Comparison of ENCODE assay signal across 9 cellular contexts in the genomic region with DNA sequence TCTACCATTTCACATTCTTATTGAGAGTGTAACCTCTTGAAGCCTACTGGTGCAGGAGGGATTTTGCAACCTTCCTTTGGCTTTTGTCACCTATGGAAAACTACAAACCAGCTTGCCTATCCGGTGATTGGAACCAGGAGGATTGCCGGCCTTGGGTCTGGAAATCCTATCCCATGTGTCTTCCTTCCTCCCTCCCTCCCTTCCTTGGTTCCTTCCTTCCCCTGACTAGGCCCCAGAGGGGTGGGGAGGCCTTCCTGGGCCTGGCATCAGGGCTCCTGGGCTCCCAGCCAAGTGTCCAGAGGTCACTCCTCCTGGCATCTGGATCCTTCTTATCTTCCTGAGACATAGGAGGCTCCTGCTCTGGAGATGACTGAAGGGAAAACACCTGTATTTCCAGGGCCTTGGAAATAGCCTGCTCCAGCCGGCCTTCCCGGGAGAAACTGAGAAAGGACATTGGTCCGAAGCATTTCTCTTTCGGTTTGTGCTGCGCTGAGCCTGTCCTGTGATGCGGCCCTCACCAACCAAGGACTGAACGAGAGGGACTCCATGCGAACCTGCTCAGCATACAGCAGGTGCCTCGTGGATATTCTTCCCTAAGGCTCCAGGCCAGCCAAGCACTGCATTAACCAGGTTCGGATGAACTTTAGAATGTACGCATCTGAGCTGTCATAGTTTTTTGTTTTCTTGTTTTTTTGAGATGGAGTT. TPM values are rescaled to one million over a fixed set of nuclear protein-coding genes. Genes with fewer than 3 reads are reported as not detected.
DNase-seq lines count a peak whose midpoint lies in the region; ATAC-seq and TF ChIP-seq lines count a peak whose summit lies in the region.
"Had no signal": no experiment of that assay in that cellular context is flagged by ENCODE, and none has a peak within 500 bp of the region (broad histone marks: within the 10 kb centered on the region; RNA-seq: fewer than 3 reads in every experiment).

No MANE protein-coding gene starts in this region.

- peaks cover 86% of the 10 kb centered on the region for H3K4me1 ChIP-seq in upper lobe of right lung

- peak overlapping the region; percentile 64 for H3K27ac Mint-ChIP-seq in activated naive CD4-positive, alpha-beta T cell treated with anti-CD3 and anti-CD28 coated beads, Interleukin-2, amount 10 ng/mL, durations not matched to agents 7 days and 5 days

- TF ChIP-seq CTCF in dorsolateral prefrontal cortex (IDR thresholded peaks at IDR 0.05 in 54 of 56, conservative IDR thresholded peaks at IDR 0.05 in 2 of 56; ENCODE audit: low read depth in 1 of 56, partially characterized antibody in 56 of 56) (no peak), upper lobe of right lung (IDR thresholded peaks at IDR 0.05) (no peak)

- H3K4me3 ChIP-seq in dorsolateral prefrontal cortex (no peak overlapping the region), upper lobe of right lung (peak overlapping the region; percentile 30)

- no peaks in the 10 kb centered on the region for H3K36me3 ChIP-seq in upper lobe of right lung

- no peaks in the 10 kb centered on the region for H3K9me3 ChIP-seq in upper lobe of right lung

- no peaks in the 10 kb centered on the region for H3K27me3 Mint-ChIP-seq in activated naive CD4-positive, alpha-beta T cell treated with anti-CD3 and anti-CD28 coated beads, Interleukin-2, amount 10 ng/mL, durations not matched to agents 7 days and 5 days

- no peaks in the 10 kb centered on the region for H3K36me3 Mint-ChIP-seq in activated naive CD4-positive, alpha-beta T cell treated with anti-CD3 and anti-CD28 coated beads, Interleukin-2, amount 10 ng/mL, durations not matched to agents 7 days and 5 days

- H3K27ac ChIP-seq in dorsolateral prefrontal cortex (peak overlapping the region in 54 of 59 donors; percentile 9 to 89 (median 70)), upper lobe of right lung (peak overlapping the region; percentile 94)

- no peak for ATAC-seq in upper lobe of right lung
- ATAC-seq in HG03469 (IDR thresholded peaks at IDR 0.05; ENCODE audit: unreplicated experiment): no peak
- ATAC-seq in GM19023 (IDR thresholded peaks at IDR 0.05; ENCODE audit: unreplicated experiment): no peak

- H3K27me3 ChIP-seq in dorsolateral prefrontal cortex (no peaks in the 10 kb centered on the region), upper lobe of right lung (no peaks in the 10 kb centered on the region)

- intact Hi-C loops in dorsolateral prefrontal cortex (cut with DNase I): loop anchor here in 1 of 2 donors (5.0 kb wide), 1 partner anchor 43 kb away; a partner anchor contains a TSS
- intact Hi-C loops in upper lobe of right lung (cut with DNase I): loop anchor here (5.0 kb wide), 1 partner anchor 67 kb away; a partner anchor contains a TSS

- no peak for DNase-seq in activated naive CD4-positive, alpha-beta T cell treated with anti-CD3 and anti-CD28 coated beads, Interleukin-2, amount 10 ng/mL, durations not matched to agents 7 days and 5 days
- no peak for DNase-seq in activated naive CD4-positive, alpha-beta T cell treated with Interleukin-2 at 50 U/mL for 16 hours
- DNase-seq in dorsolateral prefrontal cortex: no peak
- DNase-seq in mesenteric fat pad (ENCODE audit: low spot score): peak; percentile 84
- peak; percentile 71 for DNase-seq in upper lobe of right lung
- no peak for DNase-seq in nucleus accumbens (lab: John Stamatoyannopoulos, UW)
- DNase-seq: NCI-H2171 had no signal

- peaks cover 41% of the 10 kb centered on the region for H3K4me1 Mint-ChIP-seq in activated naive CD4-positive, alpha-beta T cell treated with anti-CD3 and anti-CD28 coated beads, Interleukin-2, amount 10 ng/mL, durations not matched to agents 7 days and 5 days

- CTCF ChIA-PET in activated naive CD4-positive, alpha-beta T cell treated with anti-CD3 and anti-CD28 coated beads, Interleukin-2, amount 10 ng/mL, durations not matched to agents 7 days and 5 days (lab: Charles Lee): no interaction called here

- H3K9me3 Mint-ChIP-seq in activated naive CD4-positive, alpha-beta T cell treated with anti-CD3 and anti-CD28 coated beads, Interleukin-2, amount 10 ng/mL, durations not matched to agents 7 days and 5 days: no peaks in the 10 kb centered on the region

- no peak overlapping the region for H3K4me3 Mint-ChIP-seq in activated naive CD4-positive, alpha-beta T cell treated with anti-CD3 and anti-CD28 coated beads, Interleukin-2, amount 10 ng/mL, durations not matched to agents 7 days and 5 days

RNA-seq across cellular contexts. Expression of a gene that starts 43.4 kb away (rescaled TPM):
- total RNA-seq in dorsolateral prefrontal cortex (100 to 1,000 TPM in 75 of 120 experiments, 10 to 100 TPM in 45; 60.5 to 148 (median 104) TPM), mesenteric fat pad (200 TPM), upper lobe of right lung (157 TPM)

Comparison
In these comparisons a context has a peak if more than half of its experiments do, and no peak if none do; other contexts are left out.
1. DNase-seq: peak in mesenteric fat pad (single experiment) and upper lobe of right lung (single experiment); none in activated naive CD4-positive, alpha-beta T cell treated with anti-CD3 and anti-CD28 coated beads, Interleukin-2, amount 10 ng/mL, durations not matched to agents 7 days and 5 days (single experiment), activated naive CD4-positive, alpha-beta T cell treated with Interleukin-2 at 50 U/mL for 16 hours (single experiment), dorsolateral prefrontal cortex (0 of 10) and nucleus accumbens (0 of 56).